ENCODE assay signal across 14 cellular contexts in the genomic region with DNA sequence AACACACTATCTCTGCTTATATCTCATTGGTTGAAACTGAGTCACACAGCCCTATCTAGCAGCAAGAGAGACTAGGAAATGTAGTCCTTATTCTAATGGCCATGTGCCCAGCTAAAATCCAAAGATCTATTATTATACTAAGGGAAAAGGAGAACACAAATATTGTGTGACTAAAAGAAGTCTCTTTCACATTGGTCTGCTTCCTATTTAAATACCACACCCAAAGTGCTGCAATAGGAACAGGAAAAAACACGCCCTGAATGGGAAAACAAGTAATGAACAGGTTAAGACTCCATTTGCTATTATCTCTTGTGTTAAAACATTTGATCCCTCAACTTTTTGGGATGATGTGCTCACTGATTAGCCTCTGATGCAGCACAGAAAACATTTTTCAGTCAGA.
A peak's percentile ranks its signal among the peaks of the same experiment; 100 is the strongest.
DNase-seq lines count a peak whose midpoint lies in the region; ATAC-seq and TF ChIP-seq lines count a peak whose summit lies in the region.
"Had no signal": no experiment of that assay in that cellular context is flagged by ENCODE, and none has a peak within 500 bp of the region (broad histone marks: within the 10 kb centered on the region; RNA-seq: fewer than 3 reads in every experiment).

No MANE protein-coding gene starts in this region.

- H3K9me3 Mint-ChIP-seq in GM23338, result no peaks in the 10 kb centered on the region; the same call in 2 of the 3 replicates
- H3K9me3 Mint-ChIP-seq in progenitor cell of endocrine pancreas (ENCODE audit: low read depth), result no peaks in the 10 kb centered on the region
- H3K9me3 Mint-ChIP-seq: CD4-positive, alpha-beta memory T cell had no signal

- H4K20me1 ChIP-seq in GM23338 (replicated peaks; ENCODE audit: insufficient read depth), result no peaks in the 10 kb centered on the region

- no peaks in the 10 kb centered on the region for H3K27me3 Mint-ChIP-seq in GM23338 (ENCODE audit: insufficient read depth, low read depth, poor library complexity)
- H3K27me3 Mint-ChIP-seq in progenitor cell of endocrine pancreas, result no peaks in the 10 kb centered on the region

- no peak for TF ChIP-seq CTCF in GM23338 (conservative IDR thresholded peaks at IDR 0.05; ENCODE audit: low read depth in 2 of 2)
- TF ChIP-seq CTCF in progenitor cell of endocrine pancreas (IDR thresholded peaks at IDR 0.05; ENCODE audit: unreplicated experiment), result no peak

- H3K4me1 ChIP-seq in GM23338 (ENCODE audit: insufficient read depth), result no peaks in the 10 kb centered on the region
- H3K4me1 ChIP-seq: A549 had no signal

- H3K27ac Mint-ChIP-seq in GM23338 (no peak overlapping the region), progenitor cell of endocrine pancreas (peak overlapping the region; percentile 37)
- H3K27ac Mint-ChIP-seq: CD4-positive, alpha-beta memory T cell had no signal

- no peaks in the 10 kb centered on the region for H3K36me3 ChIP-seq in GM23338 (ENCODE audit: insufficient read depth)
- H3K36me3 ChIP-seq: BE2C had no signal

- H3K36me3 Mint-ChIP-seq in GM23338 (ENCODE audit: low read depth) (no peaks in the 10 kb centered on the region), progenitor cell of endocrine pancreas (ENCODE audit: insufficient read depth) (no peaks in the 10 kb centered on the region)
- H3K36me3 Mint-ChIP-seq: CD4-positive, alpha-beta memory T cell had no signal

- H3K9me2 ChIP-seq in GM23338 (ENCODE audit: insufficient read depth), result peaks cover 7% of the 10 kb centered on the region; the same call in 1 of the 2 replicates

- H3K4me3 Mint-ChIP-seq in GM23338 (no peak overlapping the region), progenitor cell of endocrine pancreas (ENCODE audit: low read depth) (no peak overlapping the region)
- H3K4me3 Mint-ChIP-seq: CD4-positive, alpha-beta memory T cell had no signal

- peak overlapping the region; percentile 24; the same call in 1 of the 2 replicates for H2AFZ ChIP-seq in GM23338

- H3K79me2 ChIP-seq in GM23338 (replicated peaks; ENCODE audit: insufficient read depth), result no peaks in the 10 kb centered on the region

- ATAC-seq in GM23338 (no peak), esophagus mucosa (peak; percentile 79), GM21515 (IDR thresholded peaks at IDR 0.05; ENCODE audit: unreplicated experiment) (no peak)
- ATAC-seq: A549, HCT116 had no signal

- no peaks in the 10 kb centered on the region for H3K4me1 Mint-ChIP-seq in GM23338
- peaks cover 4% of the 10 kb centered on the region for H3K4me1 Mint-ChIP-seq in progenitor cell of endocrine pancreas (ENCODE audit: low read depth)

- no peak overlapping the region for H3K4me2 ChIP-seq in GM23338
- H3K4me2 ChIP-seq: A549 had no signal

- H3K27ac ChIP-seq in GM23338 (ENCODE audit: low read depth), result no peak overlapping the region
- H3K27ac ChIP-seq: A549, C4-2B, HL-60 had no signal

- no peaks in the 10 kb centered on the region for H3F3A ChIP-seq in GM23338 (replicated peaks; ENCODE audit: low read depth)

- H3K27me3 ChIP-seq in GM23338 (ENCODE audit: insufficient read depth), result no peaks in the 10 kb centered on the region
- H3K27me3 ChIP-seq: BE2C had no signal

- no peak overlapping the region for H3K4me3 ChIP-seq in GM23338
- H3K4me3 ChIP-seq: A549 had no signal

- DNase-seq in GM23338 (ENCODE audit: low spot score), result no peak
- peak; percentile 2 for DNase-seq in NCI-H69 (lab: John Stamatoyannopoulos, UW)
- DNase-seq in progenitor cell of endocrine pancreas (ENCODE audit: low spot score, unreplicated experiment), result no peak
- DNase-seq in activated CD4-positive, alpha-beta T cell treated with anti-CD3 and anti-CD28 coated beads, Interleukin-2, amount 50 U/mL, for 4 hours, result no peak
- no peak for DNase-seq in 8988T
- DNase-seq: BE2C; CD4-positive, alpha-beta memory T cell; COR-L47 had no signal

TF ChIP-seq in GM23338, 12 proteins besides CTCF, POLR2A, EP300 and RAD21 (continues in another document):
- TF ChIP-seq, protein P1, sequence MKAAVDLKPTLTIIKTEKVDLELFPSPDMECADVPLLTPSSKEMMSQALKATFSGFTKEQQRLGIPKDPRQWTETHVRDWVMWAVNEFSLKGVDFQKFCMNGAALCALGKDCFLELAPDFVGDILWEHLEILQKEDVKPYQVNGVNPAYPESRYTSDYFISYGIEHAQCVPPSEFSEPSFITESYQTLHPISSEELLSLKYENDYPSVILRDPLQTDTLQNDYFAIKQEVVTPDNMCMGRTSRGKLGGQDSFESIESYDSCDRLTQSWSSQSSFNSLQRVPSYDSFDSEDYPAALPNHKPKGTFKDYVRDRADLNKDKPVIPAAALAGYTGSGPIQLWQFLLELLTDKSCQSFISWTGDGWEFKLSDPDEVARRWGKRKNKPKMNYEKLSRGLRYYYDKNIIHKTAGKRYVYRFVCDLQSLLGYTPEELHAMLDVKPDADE (IDR thresholded peaks at IDR 0.05), result no peak
- TF ChIP-seq ZNF331 (CRISPR knock-in tag; IDR thresholded peaks at IDR 0.05; ENCODE audit: low read depth) (no peak), STAT1 (IDR thresholded peaks at IDR 0.05; ENCODE audit: unreplicated experiment) (no peak), CREB1 (CRISPR knock-in tag; IDR thresholded peaks at IDR 0.05; ENCODE audit: low read depth) (no peak), ZNF114 (CRISPR knock-in tag; IDR thresholded peaks at IDR 0.05) (no peak), EZH2 (IDR thresholded peaks at IDR 0.05; ENCODE audit: low read depth, unreplicated experiment) (no peak), POLR2AphosphoS5 (IDR thresholded peaks at IDR 0.05; ENCODE audit: low read depth) (no peak), JUNB (IDR thresholded peaks at IDR 0.05; ENCODE audit: unreplicated experiment) (no peak), NANOG (IDR thresholded peaks at IDR 0.05; ENCODE audit: borderline replicate concordance) (no peak), EZH2phosphoT487 (IDR thresholded peaks at IDR 0.05; ENCODE audit: unreplicated experiment) (no peak)
- TF ChIP-seq, protein P2, sequence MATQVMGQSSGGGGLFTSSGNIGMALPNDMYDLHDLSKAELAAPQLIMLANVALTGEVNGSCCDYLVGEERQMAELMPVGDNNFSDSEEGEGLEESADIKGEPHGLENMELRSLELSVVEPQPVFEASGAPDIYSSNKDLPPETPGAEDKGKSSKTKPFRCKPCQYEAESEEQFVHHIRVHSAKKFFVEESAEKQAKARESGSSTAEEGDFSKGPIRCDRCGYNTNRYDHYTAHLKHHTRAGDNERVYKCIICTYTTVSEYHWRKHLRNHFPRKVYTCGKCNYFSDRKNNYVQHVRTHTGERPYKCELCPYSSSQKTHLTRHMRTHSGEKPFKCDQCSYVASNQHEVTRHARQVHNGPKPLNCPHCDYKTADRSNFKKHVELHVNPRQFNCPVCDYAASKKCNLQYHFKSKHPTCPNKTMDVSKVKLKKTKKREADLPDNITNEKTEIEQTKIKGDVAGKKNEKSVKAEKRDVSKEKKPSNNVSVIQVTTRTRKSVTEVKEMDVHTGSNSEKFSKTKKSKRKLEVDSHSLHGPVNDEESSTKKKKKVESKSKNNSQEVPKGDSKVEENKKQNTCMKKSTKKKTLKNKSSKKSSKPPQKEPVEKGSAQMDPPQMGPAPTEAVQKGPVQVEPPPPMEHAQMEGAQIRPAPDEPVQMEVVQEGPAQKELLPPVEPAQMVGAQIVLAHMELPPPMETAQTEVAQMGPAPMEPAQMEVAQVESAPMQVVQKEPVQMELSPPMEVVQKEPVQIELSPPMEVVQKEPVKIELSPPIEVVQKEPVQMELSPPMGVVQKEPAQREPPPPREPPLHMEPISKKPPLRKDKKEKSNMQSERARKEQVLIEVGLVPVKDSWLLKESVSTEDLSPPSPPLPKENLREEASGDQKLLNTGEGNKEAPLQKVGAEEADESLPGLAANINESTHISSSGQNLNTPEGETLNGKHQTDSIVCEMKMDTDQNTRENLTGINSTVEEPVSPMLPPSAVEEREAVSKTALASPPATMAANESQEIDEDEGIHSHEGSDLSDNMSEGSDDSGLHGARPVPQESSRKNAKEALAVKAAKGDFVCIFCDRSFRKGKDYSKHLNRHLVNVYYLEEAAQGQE (IDR thresholded peaks at IDR 0.05; ENCODE audit: unreplicated experiment), result no peak
